1 cellular context compared by ENCODE assay signal in genomic region chr19:7535035-7535992, GRCh38.
TF ChIP-seq lines count a peak whose summit lies in the region.

Gene PNPLA6 (plus strand): TSS chr19:7535717. CDS start chr19:7535789, 72 bp downstream.

TF ChIP-seq in HEK293, 187 proteins besides CTCF, POLR2A, EP300 and RAD21 (continued from another document and continues in another):
- no peak; the same call in 1 of the 2 replicates for TF ChIP-seq ZFHX2 (tag by site-specific recombination; conservative IDR thresholded peaks at IDR 0.05)
- TF ChIP-seq, protein P1, sequence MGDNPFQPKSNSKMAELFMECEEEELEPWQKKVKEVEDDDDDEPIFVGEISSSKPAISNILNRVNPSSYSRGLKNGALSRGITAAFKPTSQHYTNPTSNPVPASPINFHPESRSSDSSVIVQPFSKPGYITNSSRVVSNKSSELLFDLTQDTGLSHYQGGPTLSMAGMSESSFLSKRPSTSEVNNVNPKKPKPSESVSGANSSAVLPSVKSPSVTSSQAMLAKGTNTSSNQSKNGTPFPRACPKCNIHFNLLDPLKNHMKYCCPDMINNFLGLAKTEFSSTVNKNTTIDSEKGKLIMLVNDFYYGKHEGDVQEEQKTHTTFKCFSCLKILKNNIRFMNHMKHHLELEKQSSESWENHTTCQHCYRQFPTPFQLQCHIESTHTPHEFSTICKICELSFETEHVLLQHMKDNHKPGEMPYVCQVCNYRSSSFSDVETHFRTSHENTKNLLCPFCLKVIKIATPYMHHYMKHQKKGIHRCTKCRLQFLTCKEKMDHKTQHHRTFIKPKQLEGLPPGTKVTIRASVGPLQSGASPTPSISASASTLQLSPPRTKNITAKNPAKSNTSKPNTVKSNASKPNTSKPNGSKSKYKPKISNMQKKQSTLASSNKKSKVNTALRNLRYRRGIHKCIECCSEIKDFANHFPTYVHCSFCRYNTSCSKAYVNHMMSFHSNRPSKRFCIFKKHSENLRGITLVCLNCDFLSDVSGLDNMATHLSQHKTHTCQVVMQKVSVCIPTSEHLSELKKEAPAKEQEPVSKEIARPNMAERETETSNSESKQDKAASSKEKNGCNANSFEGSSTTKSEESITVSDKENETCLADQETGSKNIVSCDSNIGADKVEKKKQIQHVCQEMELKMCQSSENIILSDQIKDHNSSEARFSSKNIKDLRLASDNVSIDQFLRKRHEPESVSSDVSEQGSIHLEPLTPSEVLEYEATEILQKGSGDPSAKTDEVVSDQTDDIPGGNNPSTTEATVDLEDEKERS (tag by site-specific recombination; IDR thresholded peaks at IDR 0.05): peak; percentile 92
- TF ChIP-seq ZNF521 (tag by site-specific recombination; IDR thresholded peaks at IDR 0.05): no peak
- no peak for TF ChIP-seq ZNF112 (tag by site-specific recombination; IDR thresholded peaks at IDR 0.05)
- no peak for TF ChIP-seq ZNF114 (tag by site-specific recombination; IDR thresholded peaks at IDR 0.05)
- TF ChIP-seq ZNF148 (tag by site-specific recombination; IDR thresholded peaks at IDR 0.05; ENCODE audit: borderline replicate concordance): 0 out of 2 replicates have a peak, but pooled peaks have one; percentile 17
- TF ChIP-seq ZNF626 (tag by site-specific recombination; IDR thresholded peaks at IDR 0.05): no peak
- no peak for TF ChIP-seq ZNF670 (tag by site-specific recombination; IDR thresholded peaks at IDR 0.05; ENCODE audit: low read depth)
- peak; percentile 94 for TF ChIP-seq ZNF629 (tag by site-specific recombination; IDR thresholded peaks at IDR 0.05)
- peak; percentile 75 for TF ChIP-seq IKZF3 (tag by site-specific recombination; IDR thresholded peaks at IDR 0.05)
- peak; percentile 100 for TF ChIP-seq PRDM10 (tag by site-specific recombination; IDR thresholded peaks at IDR 0.05)
- TF ChIP-seq ZNF2 (tag by site-specific recombination; IDR thresholded peaks at IDR 0.05): peak; percentile 81; the same call in 1 of the 2 replicates
- TF ChIP-seq ZNF548 (tag by site-specific recombination; IDR thresholded peaks at IDR 0.05): no peak
- TF ChIP-seq ZNF391 (tag by site-specific recombination; IDR thresholded peaks at IDR 0.05; ENCODE audit: borderline replicate concordance, low read depth): no peak
- no peak for TF ChIP-seq ZBTB49 (tag by site-specific recombination; IDR thresholded peaks at IDR 0.05; ENCODE audit: low read depth)
- TF ChIP-seq, protein P2, sequence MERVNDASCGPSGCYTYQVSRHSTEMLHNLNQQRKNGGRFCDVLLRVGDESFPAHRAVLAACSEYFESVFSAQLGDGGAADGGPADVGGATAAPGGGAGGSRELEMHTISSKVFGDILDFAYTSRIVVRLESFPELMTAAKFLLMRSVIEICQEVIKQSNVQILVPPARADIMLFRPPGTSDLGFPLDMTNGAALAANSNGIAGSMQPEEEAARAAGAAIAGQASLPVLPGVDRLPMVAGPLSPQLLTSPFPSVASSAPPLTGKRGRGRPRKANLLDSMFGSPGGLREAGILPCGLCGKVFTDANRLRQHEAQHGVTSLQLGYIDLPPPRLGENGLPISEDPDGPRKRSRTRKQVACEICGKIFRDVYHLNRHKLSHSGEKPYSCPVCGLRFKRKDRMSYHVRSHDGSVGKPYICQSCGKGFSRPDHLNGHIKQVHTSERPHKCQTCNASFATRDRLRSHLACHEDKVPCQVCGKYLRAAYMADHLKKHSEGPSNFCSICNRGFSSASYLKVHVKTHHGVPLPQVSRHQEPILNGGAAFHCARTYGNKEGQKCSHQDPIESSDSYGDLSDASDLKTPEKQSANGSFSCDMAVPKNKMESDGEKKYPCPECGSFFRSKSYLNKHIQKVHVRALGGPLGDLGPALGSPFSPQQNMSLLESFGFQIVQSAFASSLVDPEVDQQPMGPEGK (tag by site-specific recombination; IDR thresholded peaks at IDR 0.05): peak; percentile 92
- peak; percentile 68 for TF ChIP-seq KLF9 (tag by site-specific recombination; IDR thresholded peaks at IDR 0.05; ENCODE audit: low read depth)
- TF ChIP-seq ZNF585B (tag by site-specific recombination; IDR thresholded peaks at IDR 0.05): no peak
- no peak for TF ChIP-seq ZNF132 (tag by site-specific recombination; IDR thresholded peaks at IDR 0.05; ENCODE audit: borderline replicate concordance)
- TF ChIP-seq ZBTB44 (tag by site-specific recombination; IDR thresholded peaks at IDR 0.05): no peak
- 0 out of 2 replicates have a peak, but pooled peaks have one; percentile 33 for TF ChIP-seq ZNF423 (tag by site-specific recombination; IDR thresholded peaks at IDR 0.05)
- TF ChIP-seq ZNF140 (tag by site-specific recombination; IDR thresholded peaks at IDR 0.05): no peak
- TF ChIP-seq, protein P3, sequence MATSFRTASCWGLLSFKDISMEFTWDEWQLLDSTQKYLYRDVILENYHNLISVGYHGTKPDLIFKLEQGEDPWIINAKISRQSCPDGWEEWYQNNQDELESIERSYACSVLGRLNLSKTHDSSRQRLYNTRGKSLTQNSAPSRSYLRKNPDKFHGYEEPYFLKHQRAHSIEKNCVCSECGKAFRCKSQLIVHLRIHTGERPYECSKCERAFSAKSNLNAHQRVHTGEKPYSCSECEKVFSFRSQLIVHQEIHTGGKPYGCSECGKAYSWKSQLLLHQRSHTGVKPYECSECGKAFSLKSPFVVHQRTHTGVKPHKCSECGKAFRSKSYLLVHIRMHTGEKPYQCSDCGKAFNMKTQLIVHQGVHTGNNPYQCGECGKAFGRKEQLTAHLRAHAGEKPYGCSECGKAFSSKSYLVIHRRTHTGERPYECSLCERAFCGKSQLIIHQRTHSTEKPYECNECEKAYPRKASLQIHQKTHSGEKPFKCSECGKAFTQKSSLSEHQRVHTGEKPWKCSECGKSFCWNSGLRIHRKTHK (tag by site-specific recombination; IDR thresholded peaks at IDR 0.05): no peak
- no peak for TF ChIP-seq ZNF621 (tag by site-specific recombination; IDR thresholded peaks at IDR 0.05)
- TF ChIP-seq ZNF768 (tag by site-specific recombination; IDR thresholded peaks at IDR 0.05): no peak; the same call in 1 of the 2 replicates
- TF ChIP-seq SALL2 (tag by site-specific recombination; IDR thresholded peaks at IDR 0.05; ENCODE audit: borderline replicate concordance): no peak
- TF ChIP-seq ZNF623 (tag by site-specific recombination; IDR thresholded peaks at IDR 0.05): 0 out of 2 replicates have a peak, but pooled peaks have one; percentile 20
- TF ChIP-seq ZBTB20 (tag by site-specific recombination; IDR thresholded peaks at IDR 0.05): peak; percentile 86
- TF ChIP-seq, protein P4, sequence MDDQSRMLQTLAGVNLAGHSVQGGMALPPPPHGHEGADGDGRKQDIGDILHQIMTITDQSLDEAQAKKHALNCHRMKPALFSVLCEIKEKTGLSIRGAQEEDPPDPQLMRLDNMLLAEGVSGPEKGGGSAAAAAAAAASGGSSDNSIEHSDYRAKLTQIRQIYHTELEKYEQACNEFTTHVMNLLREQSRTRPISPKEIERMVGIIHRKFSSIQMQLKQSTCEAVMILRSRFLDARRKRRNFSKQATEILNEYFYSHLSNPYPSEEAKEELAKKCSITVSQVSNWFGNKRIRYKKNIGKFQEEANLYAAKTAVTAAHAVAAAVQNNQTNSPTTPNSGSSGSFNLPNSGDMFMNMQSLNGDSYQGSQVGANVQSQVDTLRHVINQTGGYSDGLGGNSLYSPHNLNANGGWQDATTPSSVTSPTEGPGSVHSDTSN (CRISPR knock-in tag; IDR thresholded peaks at IDR 0.05): no peak; the same call in none of the 2 replicates
- no peak for TF ChIP-seq ZNF571 (tag by site-specific recombination; IDR thresholded peaks at IDR 0.05)
- TF ChIP-seq, protein P5, sequence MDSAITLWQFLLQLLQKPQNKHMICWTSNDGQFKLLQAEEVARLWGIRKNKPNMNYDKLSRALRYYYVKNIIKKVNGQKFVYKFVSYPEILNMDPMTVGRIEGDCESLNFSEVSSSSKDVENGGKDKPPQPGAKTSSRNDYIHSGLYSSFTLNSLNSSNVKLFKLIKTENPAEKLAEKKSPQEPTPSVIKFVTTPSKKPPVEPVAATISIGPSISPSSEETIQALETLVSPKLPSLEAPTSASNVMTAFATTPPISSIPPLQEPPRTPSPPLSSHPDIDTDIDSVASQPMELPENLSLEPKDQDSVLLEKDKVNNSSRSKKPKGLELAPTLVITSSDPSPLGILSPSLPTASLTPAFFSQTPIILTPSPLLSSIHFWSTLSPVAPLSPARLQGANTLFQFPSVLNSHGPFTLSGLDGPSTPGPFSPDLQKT (IDR thresholded peaks at IDR 0.05; ENCODE audit: borderline replicate concordance, low read depth, low read length): no peak
- TF ChIP-seq GFI1B (tag by site-specific recombination; IDR thresholded peaks at IDR 0.05): no peak
- no peak for TF ChIP-seq ZNF791 (tag by site-specific recombination; IDR thresholded peaks at IDR 0.05)
- TF ChIP-seq, protein P6, sequence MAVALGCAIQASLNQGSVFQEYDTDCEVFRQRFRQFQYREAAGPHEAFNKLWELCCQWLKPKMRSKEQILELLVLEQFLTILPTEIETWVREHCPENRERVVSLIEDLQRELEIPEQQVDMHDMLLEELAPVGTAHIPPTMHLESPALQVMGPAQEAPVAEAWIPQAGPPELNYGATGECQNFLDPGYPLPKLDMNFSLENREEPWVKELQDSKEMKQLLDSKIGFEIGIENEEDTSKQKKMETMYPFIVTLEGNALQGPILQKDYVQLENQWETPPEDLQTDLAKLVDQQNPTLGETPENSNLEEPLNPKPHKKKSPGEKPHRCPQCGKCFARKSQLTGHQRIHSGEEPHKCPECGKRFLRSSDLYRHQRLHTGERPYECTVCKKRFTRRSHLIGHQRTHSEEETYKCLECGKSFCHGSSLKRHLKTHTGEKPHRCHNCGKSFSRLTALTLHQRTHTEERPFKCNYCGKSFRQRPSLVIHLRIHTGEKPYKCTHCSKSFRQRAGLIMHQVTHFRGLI (tag by site-specific recombination; IDR thresholded peaks at IDR 0.05): no peak
- no peak for TF ChIP-seq ZNF223 (tag by site-specific recombination; IDR thresholded peaks at IDR 0.05)
- TF ChIP-seq ZNF19 (tag by site-specific recombination; IDR thresholded peaks at IDR 0.05; ENCODE audit: low read depth): no peak
- TF ChIP-seq EGR2 (tag by site-specific recombination; IDR thresholded peaks at IDR 0.05; ENCODE audit: low read depth): no peak; the same call in 1 of the 2 replicates
- TF ChIP-seq TRIM28 (IDR thresholded peaks at IDR 0.05; ENCODE audit: borderline replicate concordance, low read length): peak; percentile 30; the same call in 1 of the 2 replicates
